34 cellular contexts compared by ENCODE assay signal in genomic region chr3:63922800-63923199, GRCh38. TPM values are rescaled to one million over a fixed set of nuclear protein-coding genes. Genes with fewer than 3 reads are reported as not detected.
DNase-seq lines count a peak whose midpoint lies in the region; ATAC-seq and TF ChIP-seq lines count a peak whose summit lies in the region.
"Had no signal": no experiment of that assay in that cellular context is flagged by ENCODE, and none has a peak within 500 bp of the region (broad histone marks: within the 10 kb centered on the region; RNA-seq: fewer than 3 reads in every experiment).

No MANE protein-coding gene starts in this region.

- H3K27me3 ChIP-seq in CD4-positive, CD25-positive, alpha-beta regulatory T cell (ENCODE audit: control insufficient read depth, insufficient read depth, low read length), result no peaks in the 10 kb centered on the region
- H3K27me3 ChIP-seq in osteoblast (ENCODE audit: insufficient read depth, low read length), result no peaks in the 10 kb centered on the region
- H3K27me3 ChIP-seq: adrenal gland had no signal

- peaks cover 46% of the 10 kb centered on the region for H3K36me3 ChIP-seq in CD4-positive, CD25-positive, alpha-beta regulatory T cell (ENCODE audit: control insufficient read depth, insufficient read depth, low read length)
- peaks cover 55% of the 10 kb centered on the region for H3K36me3 ChIP-seq in osteoblast (ENCODE audit: insufficient read depth, low read length)

- H3K9me3 Mint-ChIP-seq in CD4-positive, CD25-positive, alpha-beta regulatory T cell, result peaks cover 0 to 2% (median 0%) of the 10 kb centered on the region in 7 donors
- H3K9me3 Mint-ChIP-seq in chondrocyte (ENCODE audit: low read depth), result no peaks in the 10 kb centered on the region
- H3K9me3 Mint-ChIP-seq: activated CD4-positive, alpha-beta T cell treated with anti-CD3 and anti-CD28 coated beads, Interleukin-2, amount 10 ng/mL, durations not matched to agents 24 days and 14 days; activated T-cell treated with anti-CD3 and anti-CD28 coated beads, Interleukin-2, amount 50 U/mL, for 24 hours; naive thymus-derived CD4-positive, alpha-beta T cell had no signal

- no peaks in the 10 kb centered on the region for H3K4me1 ChIP-seq in CD4-positive, CD25-positive, alpha-beta regulatory T cell (ENCODE audit: control insufficient read depth, insufficient read depth, low read length, poor library complexity, severe bottlenecking)
- H3K4me1 ChIP-seq in osteoblast (ENCODE audit: insufficient read depth, low read length), result peaks cover 14% of the 10 kb centered on the region

- no peak overlapping the region for H3K27ac ChIP-seq in CD4-positive, CD25-positive, alpha-beta regulatory T cell (ENCODE audit: insufficient read depth, low read length, poor library complexity, severe bottlenecking)
- H3K27ac ChIP-seq in osteoblast (ENCODE audit: low read depth, low read length), result peak overlapping the region; percentile 40
- H3K27ac ChIP-seq: WERI-Rb-1 had no signal

- TF ChIP-seq CTCF in osteoblast (IDR thresholded peaks at IDR 0.05; ENCODE audit: extremely low read depth, low read depth, low read length) (no peak), chondrocyte (IDR thresholded peaks at IDR 0.05) (no peak)

- no peak overlapping the region for H3K4me2 ChIP-seq in osteoblast (ENCODE audit: insufficient read depth, low read length)

- H3K27me3 Mint-ChIP-seq in CD4-positive, CD25-positive, alpha-beta regulatory T cell, result no peaks in the 10 kb centered on the region
- H3K27me3 Mint-ChIP-seq in T-helper 17 cell, result no peaks in the 10 kb centered on the region
- H3K27me3 Mint-ChIP-seq in chondrocyte (ENCODE audit: low read depth), result no peaks in the 10 kb centered on the region
- H3K27me3 Mint-ChIP-seq: activated CD4-positive, alpha-beta T cell treated with anti-CD3 and anti-CD28 coated beads, Interleukin-2, amount 10 ng/mL, durations not matched to agents 24 days and 14 days; activated T-cell treated with anti-CD3 and anti-CD28 coated beads, Interleukin-2, amount 50 U/mL, for 24 hours; naive thymus-derived CD4-positive, alpha-beta T cell; type B pancreatic cell had no signal

- H3K4me3 ChIP-seq in CD4-positive, CD25-positive, alpha-beta regulatory T cell (ENCODE audit: low read depth, low read length), result no peak overlapping the region
- no peak overlapping the region for H3K4me3 ChIP-seq in osteoblast (ENCODE audit: insufficient read depth, low read length)
- H3K4me3 ChIP-seq: adrenal gland, K562 had no signal

- peaks cover 62% of the 10 kb centered on the region for H3K36me3 Mint-ChIP-seq in CD4-positive, CD25-positive, alpha-beta regulatory T cell
- H3K36me3 Mint-ChIP-seq in T-helper 17 cell (ENCODE audit: low read depth) (peaks cover 21% of the 10 kb centered on the region), chondrocyte (ENCODE audit: low read depth) (peaks cover 41% of the 10 kb centered on the region)

- H4K20me1 ChIP-seq in osteoblast (ENCODE audit: insufficient read depth, low read length), result peaks cover 21% of the 10 kb centered on the region

- H2AFZ ChIP-seq in osteoblast (ENCODE audit: low read length), result no peak overlapping the region

- H3K4me3 Mint-ChIP-seq in CD4-positive, CD25-positive, alpha-beta regulatory T cell, result no peak overlapping the region
- H3K4me3 Mint-ChIP-seq in T-helper 17 cell (no peak overlapping the region), chondrocyte (ENCODE audit: unreplicated experiment) (no peak overlapping the region)
- H3K4me3 Mint-ChIP-seq: activated CD4-positive, alpha-beta T cell treated with anti-CD3 and anti-CD28 coated beads, Interleukin-2, amount 10 ng/mL, durations not matched to agents 24 days and 14 days; activated T-cell treated with anti-CD3 and anti-CD28 coated beads, Interleukin-2, amount 50 U/mL, for 24 hours; brain; naive thymus-derived CD4-positive, alpha-beta T cell; type B pancreatic cell had no signal

- ATAC-seq in CD4-positive, CD25-positive, alpha-beta regulatory T cell (ENCODE audit: low read depth in 2 of 2), result no peak
- peak; percentile 40 for ATAC-seq in GM18909 (IDR thresholded peaks at IDR 0.05; ENCODE audit: poor library complexity, unreplicated experiment)
- no peak for ATAC-seq in T-helper 17 cell
- no peak for ATAC-seq in GM21576 (IDR thresholded peaks at IDR 0.05; ENCODE audit: unreplicated experiment)
- ATAC-seq: K562, Right ventricle myocardium inferior had no signal

- H3K9me3 ChIP-seq in CD4-positive, CD25-positive, alpha-beta regulatory T cell (ENCODE audit: control insufficient read depth in 2 of 2, low read length in 2 of 2), result no peaks in the 10 kb centered on the region
- H3K9me3 ChIP-seq in T-helper 17 cell (ENCODE audit: control insufficient read depth, low read length, poor library complexity, severe bottlenecking) (no peaks in the 10 kb centered on the region), osteoblast (ENCODE audit: low read depth, low read length) (no peaks in the 10 kb centered on the region)
- H3K9me3 ChIP-seq: adrenal gland had no signal

- DNase-seq in CD4-positive, CD25-positive, alpha-beta regulatory T cell, result no peak
- DNase-seq in T-helper 17 cell (no peak), osteoblast (ENCODE audit: insufficient read length, low spot score, missing footprints) (no peak), cortex of kidney (lab: John Stamatoyannopoulos, UW) (no peak), chondrocyte (ENCODE audit: low spot score) (no peak)
- DNase-seq: activated CD4-positive, alpha-beta T cell treated with anti-CD3 and anti-CD28 coated beads, Interleukin-2, amount 10 ng/mL, durations not matched to agents 24 days and 14 days; activated naive CD4-positive, alpha-beta T cell; activated T-cell treated with anti-CD3 and anti-CD28 coated beads, Interleukin-2, amount 50 U/mL, for 24 hours; adrenal gland; C1 segment of cervical spinal cord; DMS79 treated with DMSO at 0.1 percent for 48 hours; effector CD8-positive, alpha-beta T cell; H7; islet precursor cell; naive thymus-derived CD4-positive, alpha-beta T cell; NCI-H1694; retina; small intestine; stimulated activated CD4-positive, alpha-beta T cell treated with anti-CD3 and anti-CD28 coated beads, Interleukin-2, amount 100 ng/mL, for 24 hours; substantia nigra; T-helper 9 cell; WERI-Rb-1 had no signal

- H3K27ac Mint-ChIP-seq in CD4-positive, CD25-positive, alpha-beta regulatory T cell, result peak overlapping the region in 2 of 3 donors; percentile 56 to 70
- peak overlapping the region; percentile 93 for H3K27ac Mint-ChIP-seq in T-helper 17 cell
- no peak overlapping the region for H3K27ac Mint-ChIP-seq in chondrocyte (ENCODE audit: unreplicated experiment)
- H3K27ac Mint-ChIP-seq: activated CD4-positive, alpha-beta T cell treated with anti-CD3 and anti-CD28 coated beads, Interleukin-2, amount 10 ng/mL, durations not matched to agents 24 days and 14 days; activated T-cell treated with anti-CD3 and anti-CD28 coated beads, Interleukin-2, amount 50 U/mL, for 24 hours; brain; type B pancreatic cell had no signal

- H3K79me2 ChIP-seq in osteoblast (ENCODE audit: insufficient read depth, low read length), result peaks cover 89% of the 10 kb centered on the region

- peaks cover 30 to 59% (median 43%) of the 10 kb centered on the region in 4 donors for H3K4me1 Mint-ChIP-seq in CD4-positive, CD25-positive, alpha-beta regulatory T cell
- peaks cover 38% of the 10 kb centered on the region for H3K4me1 Mint-ChIP-seq in T-helper 17 cell
- H3K4me1 Mint-ChIP-seq in chondrocyte (ENCODE audit: low read depth), result peaks cover 12% of the 10 kb centered on the region

RNA-seq across cellular contexts. Expression of gene SCAANT1, which starts 10.6 kb away (rescaled TPM):
- 4.7 TPM for total RNA-seq in CD4-positive, CD25-positive, alpha-beta regulatory T cell
- polyA plus RNA-seq in CD4-positive, CD25-positive, alpha-beta regulatory T cell, result not detected
- total RNA-seq in T-helper 17 cell (1 to 10 TPM in 1 of 2 donors, not detected in 1; 1.7 TPM), osteoblast (not detected in 2 replicates), chondrocyte (not detected in 3 replicates)
- total RNA-seq: activated CD4-positive, alpha-beta T cell treated with anti-CD3 and anti-CD28 coated beads, Interleukin-2, amount 10 ng/mL, durations not matched to agents 24 days and 14 days; activated CD8-positive, alpha-beta memory T cell treated with anti-CD3 and anti-CD28 coated beads for 36 hours; adrenal gland; epithelial cell of proximal tubule; H7; HT-29; K562; lower leg skin; naive thymus-derived CD4-positive, alpha-beta T cell; NCI-H460; omental fat pad; Right ventricle myocardium inferior had no signal
- polyA plus RNA-seq: K562; naive thymus-derived CD4-positive, alpha-beta T cell; small intestine had no signal

RNA-seq across cellular contexts. Expression of gene ATXN7, which starts 59.1 kb away (rescaled TPM):
- total RNA-seq in CD4-positive, CD25-positive, alpha-beta regulatory T cell, result 249 TPM
- polyA plus RNA-seq in CD4-positive, CD25-positive, alpha-beta regulatory T cell, result 10 to 100 TPM; 20.0 to 28.7 (median 23.4) TPM
- total RNA-seq in T-helper 17 cell (100 to 1,000 TPM; 165 to 205 TPM), osteoblast (14.4 and 17.0 TPM in 2 replicates), chondrocyte (19.1 to 20.6 TPM (median 19.5 TPM) in 3 replicates)

RNA-seq across cellular contexts. Expression of gene THOC7, which starts 59.2 kb away (rescaled TPM):
- 37.3 TPM for total RNA-seq in CD4-positive, CD25-positive, alpha-beta regulatory T cell
- polyA plus RNA-seq in CD4-positive, CD25-positive, alpha-beta regulatory T cell, result 10 to 100 TPM; 73.8 to 96.7 (median 85.4) TPM
- total RNA-seq in T-helper 17 cell (10 to 100 TPM; 29.9 to 36.6 TPM), osteoblast (34.8 and 42.3 TPM in 2 replicates), chondrocyte (43.0 to 55.7 TPM (median 48.9 TPM) in 3 replicates)
